2 cellular contexts compared by ENCODE assay signal in the genomic region with DNA sequence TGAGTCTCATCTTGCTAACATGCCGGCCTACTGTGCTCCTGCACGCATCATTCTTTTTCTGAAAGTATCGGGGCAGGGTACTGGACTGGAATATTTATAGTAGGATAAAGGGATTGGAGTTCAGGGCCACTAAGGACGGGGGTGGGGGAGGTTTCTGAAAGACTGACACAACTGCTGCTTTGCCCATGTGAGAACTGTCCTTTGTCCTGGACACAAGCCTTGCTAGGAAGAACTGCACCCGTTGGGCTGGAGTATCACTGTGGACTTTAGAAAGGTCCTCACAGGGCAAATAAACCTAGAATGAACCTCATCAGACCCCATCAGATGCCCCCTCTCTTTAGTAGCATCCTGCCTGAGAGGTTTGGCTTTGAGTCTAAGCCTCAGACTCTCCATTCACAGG.
TF ChIP-seq lines count a peak whose summit lies in the region.

No MANE protein-coding gene starts in this region.

TF ChIP-seq in Ishikawa, 13 proteins besides CTCF, POLR2A, EP300 and RAD21:
- TF ChIP-seq, protein P1, sequence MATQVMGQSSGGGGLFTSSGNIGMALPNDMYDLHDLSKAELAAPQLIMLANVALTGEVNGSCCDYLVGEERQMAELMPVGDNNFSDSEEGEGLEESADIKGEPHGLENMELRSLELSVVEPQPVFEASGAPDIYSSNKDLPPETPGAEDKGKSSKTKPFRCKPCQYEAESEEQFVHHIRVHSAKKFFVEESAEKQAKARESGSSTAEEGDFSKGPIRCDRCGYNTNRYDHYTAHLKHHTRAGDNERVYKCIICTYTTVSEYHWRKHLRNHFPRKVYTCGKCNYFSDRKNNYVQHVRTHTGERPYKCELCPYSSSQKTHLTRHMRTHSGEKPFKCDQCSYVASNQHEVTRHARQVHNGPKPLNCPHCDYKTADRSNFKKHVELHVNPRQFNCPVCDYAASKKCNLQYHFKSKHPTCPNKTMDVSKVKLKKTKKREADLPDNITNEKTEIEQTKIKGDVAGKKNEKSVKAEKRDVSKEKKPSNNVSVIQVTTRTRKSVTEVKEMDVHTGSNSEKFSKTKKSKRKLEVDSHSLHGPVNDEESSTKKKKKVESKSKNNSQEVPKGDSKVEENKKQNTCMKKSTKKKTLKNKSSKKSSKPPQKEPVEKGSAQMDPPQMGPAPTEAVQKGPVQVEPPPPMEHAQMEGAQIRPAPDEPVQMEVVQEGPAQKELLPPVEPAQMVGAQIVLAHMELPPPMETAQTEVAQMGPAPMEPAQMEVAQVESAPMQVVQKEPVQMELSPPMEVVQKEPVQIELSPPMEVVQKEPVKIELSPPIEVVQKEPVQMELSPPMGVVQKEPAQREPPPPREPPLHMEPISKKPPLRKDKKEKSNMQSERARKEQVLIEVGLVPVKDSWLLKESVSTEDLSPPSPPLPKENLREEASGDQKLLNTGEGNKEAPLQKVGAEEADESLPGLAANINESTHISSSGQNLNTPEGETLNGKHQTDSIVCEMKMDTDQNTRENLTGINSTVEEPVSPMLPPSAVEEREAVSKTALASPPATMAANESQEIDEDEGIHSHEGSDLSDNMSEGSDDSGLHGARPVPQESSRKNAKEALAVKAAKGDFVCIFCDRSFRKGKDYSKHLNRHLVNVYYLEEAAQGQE (IDR thresholded peaks at IDR 0.05; ENCODE audit: low read depth): peak; percentile 53; the same call in 1 of the 2 replicates
- TF ChIP-seq FOXM1 (IDR thresholded peaks at IDR 0.05; ENCODE audit: borderline replicate concordance, low read depth): no peak

TF ChIP-seq in HepG2, 621 proteins besides CTCF, POLR2A, EP300 and RAD21 (continued from another document):
- no peak for TF ChIP-seq SNAI1 (CRISPR knock-in tag; IDR thresholded peaks at IDR 0.05; ENCODE audit: borderline replicate concordance)
- TF ChIP-seq MIER2 (CRISPR knock-in tag; IDR thresholded peaks at IDR 0.05): 0 out of 2 replicates have a peak, but pooled peaks have one; percentile 24
- TF ChIP-seq ZNF343 (CRISPR knock-in tag; IDR thresholded peaks at IDR 0.05): no peak
TF ChIP-seq in HepG2: peak in this region for 2.
